In the genomic region with DNA sequence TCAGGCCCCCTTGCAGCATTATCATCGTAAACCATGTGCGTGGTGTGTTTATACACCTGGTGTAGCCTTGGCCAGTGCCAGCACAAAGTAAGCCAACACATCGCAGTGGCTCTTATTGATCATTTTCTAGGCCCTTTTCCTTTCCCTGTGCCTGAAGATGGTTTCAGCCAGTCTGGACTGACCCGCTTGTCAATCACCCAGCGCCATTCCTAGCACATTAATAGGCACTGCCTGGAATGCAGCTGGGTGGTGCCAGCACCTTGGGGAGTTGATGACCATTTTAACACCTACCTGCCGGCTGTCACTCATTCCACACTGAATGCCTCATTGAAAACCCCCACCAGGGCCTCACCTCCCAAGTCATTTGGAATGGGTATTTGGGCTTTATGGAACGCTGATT, we compare ENCODE assay signal across 16 cellular contexts. TPM values are rescaled to one million over a fixed set of nuclear protein-coding genes. Genes with fewer than 3 reads are reported as not detected.
DNase-seq lines count a peak whose midpoint lies in the region; ATAC-seq, FAIRE-seq and TF ChIP-seq lines count a peak whose summit lies in the region.
"Had no signal": no experiment of that assay in that cellular context is flagged by ENCODE, and none has a peak within 500 bp of the region (broad histone marks: within the 10 kb centered on the region; RNA-seq: fewer than 3 reads in every experiment).

No MANE protein-coding gene starts in this region.

- H3K18ac ChIP-seq in trophoblast cell (ENCODE audit: low read length): no peak overlapping the region

- intact Hi-C loops in gastrocnemius medialis (cut with DNase I; ENCODE audit: low total_unique reads): no loop called here

- H3K79me1 ChIP-seq in trophoblast cell (ENCODE audit: low read length): peaks cover 1% of the 10 kb centered on the region

- no peak overlapping the region for H2BK120ac ChIP-seq in trophoblast cell (ENCODE audit: insufficient read depth, low read length, poor library complexity)

- in situ Hi-C loops in gastrocnemius medialis (cut with MboI; ENCODE audit: low sequenced_read_pairs in 4 of 4): loop anchor here in 1 of 4 donors (5.0 kb wide), 1 partner anchor 46 kb away; no protein-coding TSS in a partner anchor

- H3K27me3 ChIP-seq in bronchial epithelial cell (ENCODE audit: control insufficient read depth, insufficient read depth, low read length): no peaks in the 10 kb centered on the region
- H3K27me3 ChIP-seq in trophoblast cell (ENCODE audit: insufficient read depth, low read length): no peaks in the 10 kb centered on the region
- no peaks in the 10 kb centered on the region for H3K27me3 ChIP-seq in gastrocnemius medialis

- no peak overlapping the region for H4K8ac ChIP-seq in trophoblast cell (ENCODE audit: low read depth, low read length)

- no peaks in the 10 kb centered on the region for H3K9me3 ChIP-seq in trophoblast cell (ENCODE audit: insufficient read depth, low read depth, low read length)
- no peaks in the 10 kb centered on the region for H3K9me3 ChIP-seq in gastrocnemius medialis

- no peak overlapping the region for H4K91ac ChIP-seq in trophoblast cell (ENCODE audit: low read depth, low read length)

- no peak for TF ChIP-seq POLR2A in gastrocnemius medialis (IDR thresholded peaks at IDR 0.05)

- no peak overlapping the region for H2AK5ac ChIP-seq in trophoblast cell (ENCODE audit: low read length)

- H4K12ac ChIP-seq in trophoblast cell (ENCODE audit: low read depth, low read length): no peak overlapping the region

- no peak overlapping the region for H2BK12ac ChIP-seq in trophoblast cell (ENCODE audit: low read length)

- H3K27ac ChIP-seq in trophoblast cell (ENCODE audit: low read depth, low read length) (no peak overlapping the region), gastrocnemius medialis (peak overlapping the region in 1 of 4 donors; percentile 98)

- no peaks in the 10 kb centered on the region for H3K36me3 ChIP-seq in bronchial epithelial cell (ENCODE audit: control insufficient read depth, insufficient read depth, low read length)
- no peaks in the 10 kb centered on the region for H3K36me3 ChIP-seq in trophoblast cell (ENCODE audit: control insufficient read depth in 1 of 2, insufficient read depth in 2 of 2, low read length in 2 of 2)
- H3K36me3 ChIP-seq in gastrocnemius medialis: no peaks in the 10 kb centered on the region

- H3K4me1 ChIP-seq in trophoblast cell (ENCODE audit: control insufficient read depth in 1 of 2, insufficient read depth in 2 of 2, low read length in 2 of 2) (peaks cover 0 to 3% of the 10 kb centered on the region in 2 experiments), gastrocnemius medialis (peaks cover 11 to 12% of the 10 kb centered on the region in 2 donors)

- H3K4ac ChIP-seq in trophoblast cell (ENCODE audit: low read depth, low read length): no peak overlapping the region

- peaks cover under 1% of the 10 kb centered on the region for H3K79me2 ChIP-seq in trophoblast cell (ENCODE audit: control insufficient read depth, insufficient read depth, low read length, poor library complexity)

- ATAC-seq in GM21528 (IDR thresholded peaks at IDR 0.05; ENCODE audit: low FRiP score, unreplicated experiment) (no peak), gastrocnemius medialis (no peak)

- no peak overlapping the region for H3K14ac ChIP-seq in trophoblast cell (ENCODE audit: low read length)

- H3K23ac ChIP-seq in trophoblast cell (ENCODE audit: low read length): no peak overlapping the region

- H3K4me3 ChIP-seq in bronchial epithelial cell (ENCODE audit: low read depth, low read length): no peak overlapping the region
- H3K4me3 ChIP-seq in trophoblast cell (ENCODE audit: low read depth, low read length): no peak overlapping the region
- no peak overlapping the region for H3K4me3 ChIP-seq in gastrocnemius medialis

- TF ChIP-seq CTCF in bronchial epithelial cell (IDR thresholded peaks at IDR 0.05; ENCODE audit: insufficient read depth, low read length, severe bottlenecking) (no peak), gastrocnemius medialis (IDR thresholded peaks at IDR 0.05 in 4 of 5, conservative IDR thresholded peaks at IDR 0.05 in 1 of 5) (no peak)

- H2BK5ac ChIP-seq in trophoblast cell (ENCODE audit: low read depth, low read length, poor library complexity): no peak overlapping the region

- no CpG with 5 or more reads among the region's 7 CpGs for WGBS in trophoblast cell (ENCODE audit: extremely low coverage, insufficient coverage, insufficient read length)

- H3K4me2 ChIP-seq in trophoblast cell (ENCODE audit: low read length): no peak overlapping the region

- no peak for FAIRE-seq in bronchial epithelial cell (lab: Jason Lieb, UNC)
- FAIRE-seq: endometrium, islet of Langerhans had no signal

- DNase-seq in ELF-1 (ENCODE audit: low read depth, low spot score): peak; percentile 47
- peak; percentile 72 for DNase-seq in NCI-H345 (lab: John Stamatoyannopoulos, UW)
- peak; percentile 82 for DNase-seq in bronchial epithelial cell (ENCODE audit: low read depth)
- peak; percentile 83 to 84 for DNase-seq in trophoblast cell
- no peak for DNase-seq in OCI-M1 (lab: John Stamatoyannopoulos, UW)
- no peak for DNase-seq in SKM-1 treated with dmso at 0.1 percent for 144 hours (lab: John Stamatoyannopoulos, UW; ENCODE audit: unreplicated experiment)
- no peak for DNase-seq in gastrocnemius medialis
- DNase-seq: activated CD4-positive, CD25-positive, alpha-beta regulatory T cell treated with anti-CD3 and anti-CD28 coated beads, Interleukin-2, amount 50 U/mL, for 72 hours; activated naive CD8-positive, alpha-beta T cell treated with anti-CD3 and anti-CD28 coated beads for 36 hours; NCI-H526; RPMI8226 had no signal

- no peak overlapping the region for H2AFZ ChIP-seq in trophoblast cell (ENCODE audit: insufficient read depth, low read length, poor library complexity)

- H3K9ac ChIP-seq in trophoblast cell (ENCODE audit: low read length): peak overlapping the region; percentile 25

RNA-seq across cellular contexts. Expression of gene UQCC2, which starts 4.9 kb away (rescaled TPM):
- total RNA-seq in bronchial epithelial cell (47.1 and 49.7 TPM in 2 replicates), gastrocnemius medialis (100 to 1,000 TPM in 1 of 4 donors, 10 to 100 TPM in 3; 50.7 to 101 (median 63.5) TPM)
- polyA plus RNA-seq in trophoblast cell (2013): 65.9 and 67.3 TPM in 2 replicates

RNA-seq across cellular contexts. Expression of gene IP6K3, which starts 30.3 kb away (rescaled TPM):
- total RNA-seq in bronchial epithelial cell (under 0.01 and 0.13 TPM in 2 replicates), gastrocnemius medialis (100 to 1,000 TPM; 287 to 570 (median 348) TPM)
- 1.4 and 1.5 TPM in 2 replicates for polyA plus RNA-seq in trophoblast cell (2013)
- total RNA-seq: activated naive CD8-positive, alpha-beta T cell treated with anti-CD3 and anti-CD28 coated beads for 36 hours; HT1080; pulmonary artery endothelial cell had no signal

Comparison
In these comparisons a context has a peak if more than half of its experiments do, and no peak if none do; other contexts are left out.
1. DNase-seq: peak in ELF-1 (single experiment), NCI-H345 (single experiment), bronchial epithelial cell (single experiment) and trophoblast cell (2 of 2); none in OCI-M1 (single experiment), SKM-1 treated with dmso at 0.1 percent for 144 hours (single experiment) and gastrocnemius medialis (0 of 2).
2. RNA of gene IP6K3, which starts 30.3 kb away (total RNA-seq): 287 to 570 TPM in gastrocnemius medialis; under 0.01 to 0.13 TPM in bronchial epithelial cell; every median in the first group is over 100 times any median in the second.